ENCODE assay signal across 24 cellular contexts in the genomic region with DNA sequence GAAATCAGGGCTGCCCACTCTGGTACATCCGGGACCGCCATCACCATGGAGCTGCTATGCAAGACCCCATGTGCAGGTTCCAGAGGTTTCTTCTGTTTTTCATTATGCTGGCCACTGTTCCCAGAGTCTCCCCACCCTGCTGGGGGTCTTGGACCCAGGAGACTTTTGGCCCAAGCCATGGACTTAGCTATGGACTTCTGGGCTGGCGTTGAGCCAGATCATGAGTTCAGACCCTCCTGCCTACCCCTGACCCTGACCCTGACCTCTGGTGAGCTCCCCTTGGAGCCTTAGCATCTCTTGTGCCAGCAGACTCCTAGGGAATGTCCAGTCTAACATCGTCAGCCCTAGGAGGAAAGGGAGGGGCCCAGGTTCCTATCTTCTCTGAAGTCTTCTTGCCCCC. TPM values are rescaled to one million over a fixed set of nuclear protein-coding genes. Genes with fewer than 3 reads are reported as not detected.
DNase-seq lines count a peak whose midpoint lies in the region; ATAC-seq, FAIRE-seq and TF ChIP-seq lines count a peak whose summit lies in the region.
"Had no signal": no experiment of that assay in that cellular context is flagged by ENCODE, and none has a peak within 500 bp of the region (broad histone marks: within the 10 kb centered on the region; RNA-seq: fewer than 3 reads in every experiment).

No MANE protein-coding gene starts in this region.

- H3K27me3 ChIP-seq in thoracic aorta (replicated peaks; ENCODE audit: insufficient read depth) (no peaks in the 10 kb centered on the region), right atrium auricular region (no peaks in the 10 kb centered on the region)
- H3K27me3 ChIP-seq: BLaER1 treated with 17β-estradiol and CSF1 and Interleukin-3, amounts not matched to agents 10 nM and 100 nM; Peyer's patch had no signal

- no peak overlapping the region for H3K4me3 Mint-ChIP-seq in activated T-helper 17 cell treated with anti-CD3 and anti-CD28 coated beads, Interleukin-2, amount 50 U/mL, for 72 hours
- H3K4me3 Mint-ChIP-seq in nephron = no peak overlapping the region
- no peak overlapping the region for H3K4me3 Mint-ChIP-seq in activated CD4-positive, alpha-beta T cell treated with anti-CD3 and anti-CD28 coated beads, Interleukin-2, amount 10 ng/mL, durations not matched to agents 7 days and 5 days
- H3K4me3 Mint-ChIP-seq: CD4-positive, alpha-beta T cell; IgD-negative memory B cell had no signal

- H3K27ac ChIP-seq in A549 = peak overlapping the region; percentile 83 to 88
- H3K27ac ChIP-seq in thoracic aorta = peak overlapping the region; percentile 59 to 95
- no peak overlapping the region for H3K27ac ChIP-seq in right atrium auricular region
- H3K27ac ChIP-seq: BLaER1 treated with 17β-estradiol and CSF1 and Interleukin-3, amounts not matched to agents 10 nM and 100 nM; Peyer's patch had no signal

- no peak for TF ChIP-seq EP300 in A549 (IDR thresholded peaks at IDR 0.05)

- peaks cover 9% of the 10 kb centered on the region for H3K4me1 Mint-ChIP-seq in activated T-helper 17 cell treated with anti-CD3 and anti-CD28 coated beads, Interleukin-2, amount 50 U/mL, for 72 hours
- peaks cover 45% of the 10 kb centered on the region for H3K4me1 Mint-ChIP-seq in nephron
- H3K4me1 Mint-ChIP-seq in activated CD4-positive, alpha-beta T cell treated with anti-CD3 and anti-CD28 coated beads, Interleukin-2, amount 10 ng/mL, durations not matched to agents 7 days and 5 days = peaks cover 10% of the 10 kb centered on the region
- H3K4me1 Mint-ChIP-seq: IgD-negative memory B cell had no signal

- intact Hi-C loops in left colon (cut with DNase I, micrococcal nuclease) = no loop called here

- peaks cover 76% of the 10 kb centered on the region for H3K4me1 ChIP-seq in A549
- peaks cover 45 to 84% of the 10 kb centered on the region in 2 donors for H3K4me1 ChIP-seq in thoracic aorta (ENCODE audit: control insufficient read depth in 1 of 2, low read depth in 2 of 2)
- peaks cover 0 to 62% of the 10 kb centered on the region in 2 donors for H3K4me1 ChIP-seq in right atrium auricular region

- TF ChIP-seq POLR2A in A549 (IDR thresholded peaks at IDR 0.05; ENCODE audit: low read length) = no peak

- no peak for TF ChIP-seq RAD21 in A549 (conservative IDR thresholded peaks at IDR 0.05 in 1 of 2, IDR thresholded peaks at IDR 0.05 in 1 of 2)

- POLR2A ChIA-PET in A549 (lab: Yijun Ruan, JAX) = no interaction called here
- POLR2A ChIA-PET in activated CD4-positive, alpha-beta T cell treated with anti-CD3 and anti-CD28 coated beads, Interleukin-2, amount 10 ng/mL, durations not matched to agents 7 days and 5 days (lab: Charles Lee) = interaction anchor here (0.6 kb wide), 2 partner anchors 217 to 263 kb away, joined by 4 read pairs; no protein-coding TSS in a partner anchor

- H3K36me3 Mint-ChIP-seq in activated T-helper 17 cell treated with anti-CD3 and anti-CD28 coated beads, Interleukin-2, amount 50 U/mL, for 72 hours (ENCODE audit: low read depth) = peaks cover 2% of the 10 kb centered on the region
- H3K36me3 Mint-ChIP-seq in nephron (ENCODE audit: low read depth) = no peaks in the 10 kb centered on the region
- H3K36me3 Mint-ChIP-seq in activated CD4-positive, alpha-beta T cell treated with anti-CD3 and anti-CD28 coated beads, Interleukin-2, amount 10 ng/mL, durations not matched to agents 7 days and 5 days (ENCODE audit: low read depth) = peaks cover under 1% of the 10 kb centered on the region
- H3K36me3 Mint-ChIP-seq: IgD-negative memory B cell had no signal

- 87% methylated on average over 4 of the region's 4 CpGs for WGBS in A549 (ENCODE audit: missing lambda C conversion rate)

- no peak overlapping the region for H3K4me2 ChIP-seq in A549
- H3K4me2 ChIP-seq: BLaER1 treated with 17β-estradiol and CSF1 and Interleukin-3, amounts not matched to agents 10 nM and 100 nM had no signal

- TF ChIP-seq CTCF in A549 (IDR thresholded peaks at IDR 0.05) (no peak), nephron (IDR thresholded peaks at IDR 0.05; ENCODE audit: unreplicated experiment in 3 of 3) (no peak), thoracic aorta (IDR thresholded peaks at IDR 0.05) (no peak), right atrium auricular region (IDR thresholded peaks at IDR 0.05) (no peak)

- CTCF ChIA-PET in A549 (lab: Yijun Ruan, JAX) = interaction anchor here (1.0 to 13.2 kb wide), 6 partner anchors 10 to 254 kb away, joined by 3 to 137 read pairs (median 6); no protein-coding TSS in a partner anchor
- CTCF ChIA-PET in activated CD4-positive, alpha-beta T cell treated with anti-CD3 and anti-CD28 coated beads, Interleukin-2, amount 10 ng/mL, durations not matched to agents 7 days and 5 days (lab: Charles Lee) = interaction anchor here (2.3 kb wide), 1 partner anchor 18 kb away, joined by 9 read pairs; no protein-coding TSS in a partner anchor

- H3K27me3 Mint-ChIP-seq in activated T-helper 17 cell treated with anti-CD3 and anti-CD28 coated beads, Interleukin-2, amount 50 U/mL, for 72 hours = peaks cover 1% of the 10 kb centered on the region
- peaks cover 4% of the 10 kb centered on the region for H3K27me3 Mint-ChIP-seq in nephron (ENCODE audit: low read depth)
- no peaks in the 10 kb centered on the region for H3K27me3 Mint-ChIP-seq in activated CD4-positive, alpha-beta T cell treated with anti-CD3 and anti-CD28 coated beads, Interleukin-2, amount 10 ng/mL, durations not matched to agents 7 days and 5 days
- H3K27me3 Mint-ChIP-seq: CD4-positive, alpha-beta T cell had no signal

- peaks cover 8% of the 10 kb centered on the region; the same call in 2 of the 3 replicates for H3K9me3 ChIP-seq in A549
- no peaks in the 10 kb centered on the region for H3K9me3 ChIP-seq in thoracic aorta
- no peaks in the 10 kb centered on the region for H3K9me3 ChIP-seq in right atrium auricular region
- H3K9me3 ChIP-seq: BLaER1 treated with 17β-estradiol and CSF1 and Interleukin-3, amounts not matched to agents 10 nM and 100 nM; Peyer's patch had no signal

- ATAC-seq in A549 (no peak), thoracic aorta (ENCODE audit: insufficient number of reproducible peaks, low FRiP score, low read depth) (no peak), left colon (no peak)
- no peak for ATAC-seq in activated T-helper 17 cell treated with anti-CD3 and anti-CD28 coated beads, Interleukin-2, amount 50 U/mL, for 72 hours (replicated peaks)
- ATAC-seq: HCT116 had no signal

- DNase-seq in A549 (ENCODE audit: low read depth in 1 of 2, low spot score in 1 of 2) (no peak), thoracic aorta (ENCODE audit: low spot score) (no peak), right atrium auricular region (ENCODE audit: low spot score) (no peak), left colon (no peak)
- no peak for DNase-seq in activated CD4-positive, alpha-beta T cell treated with anti-CD3 and anti-CD28 coated beads, Interleukin-2, amount 10 ng/mL, durations not matched to agents 7 days and 5 days
- DNase-seq: AML-193; CD4-positive, alpha-beta T cell; NCI-H1048; NCI-H1417 treated with DMSO at 0.1 percent for 48 hours; NCI-H1694 treated with DMSO at 0.1 percent for 48 hours; NCI-H2081; NCI-H2227 treated with DMSO at 0.1 percent for 48 hours; NCI-H526 treated with DMSO at 0.1 percent for 48 hours; Peyer's patch; SHP77 treated with DMSO at 0.1 percent for 48 hours had no signal

- no peaks in the 10 kb centered on the region for H3K9me3 Mint-ChIP-seq in activated T-helper 17 cell treated with anti-CD3 and anti-CD28 coated beads, Interleukin-2, amount 50 U/mL, for 72 hours
- H3K9me3 Mint-ChIP-seq in nephron = no peaks in the 10 kb centered on the region
- no peaks in the 10 kb centered on the region for H3K9me3 Mint-ChIP-seq in activated CD4-positive, alpha-beta T cell treated with anti-CD3 and anti-CD28 coated beads, Interleukin-2, amount 10 ng/mL, durations not matched to agents 7 days and 5 days
- H3K9me3 Mint-ChIP-seq: CD4-positive, alpha-beta T cell had no signal

- H3K36me3 ChIP-seq in thoracic aorta (no peaks in the 10 kb centered on the region), right atrium auricular region (no peaks in the 10 kb centered on the region)
- H3K36me3 ChIP-seq: BLaER1 treated with 17β-estradiol and CSF1 and Interleukin-3, amounts not matched to agents 10 nM and 100 nM had no signal

- H3K4me3 ChIP-seq in A549 (no peak overlapping the region), thoracic aorta (no peak overlapping the region), right atrium auricular region (no peak overlapping the region)
- H3K4me3 ChIP-seq: BLaER1 treated with 17β-estradiol and CSF1 and Interleukin-3, amounts not matched to agents 10 nM and 100 nM; Peyer's patch had no signal

- H3K27ac Mint-ChIP-seq in activated T-helper 17 cell treated with anti-CD3 and anti-CD28 coated beads, Interleukin-2, amount 50 U/mL, for 72 hours = peak overlapping the region; percentile 25
- peak overlapping the region in 2 of 3 experiments; percentile 86 to 87 for H3K27ac Mint-ChIP-seq in nephron
- H3K27ac Mint-ChIP-seq in activated CD4-positive, alpha-beta T cell treated with anti-CD3 and anti-CD28 coated beads, Interleukin-2, amount 10 ng/mL, durations not matched to agents 7 days and 5 days = no peak overlapping the region
- H3K27ac Mint-ChIP-seq: CD4-positive, alpha-beta T cell; IgD-negative memory B cell had no signal

- no peak for FAIRE-seq in A549 (lab: Jason Lieb, UNC)
- FAIRE-seq: A204.1, D721Med, GM18507 had no signal

TF ChIP-seq in A549, 52 proteins besides CTCF, POLR2A, EP300 and RAD21:
- TF ChIP-seq MAZ (IDR thresholded peaks at IDR 0.05; ENCODE audit: borderline replicate concordance, low read depth, low read length) (no peak), HDAC2 (IDR thresholded peaks at IDR 0.05) (no peak)
TF ChIP-seq in A549: peak in this region for 0.

RNA-seq across cellular contexts. Expression of a gene that starts 25.3 kb away (rescaled TPM):
- polyA plus RNA-seq in A549 (2011; rRNA removed) = 0.13 TPM in 2 replicates
- polyA plus RNA-seq in A549 (2012; cell fraction: cytosol; rRNA removed) = 0.03 and 0.05 TPM in 2 replicates
- 0.06 and 0.18 TPM in 2 replicates for polyA plus RNA-seq in A549 (2012; cell fraction: nucleus; rRNA removed)
- polyA plus RNA-seq in A549 (2017; fragmentation: RNase III; extraction: RNeasy Plus Mini Kit Qiagen cat#74134 plus additional on column Dnase treatment) = 0.04 to 0.06 TPM in 2 of 3 replicates, not detected in the other
- polyA minus RNA-seq in A549 (2011; rRNA and poly(A)+ RNA removed) = 0.49 and 0.62 TPM in 2 replicates
- not detected for total RNA-seq in activated T-helper 17 cell treated with anti-CD3 and anti-CD28 coated beads, Interleukin-2, amount 50 U/mL, for 72 hours
- 1 to 10 TPM in 1 of 2 donors, under 1 TPM in 1; 0.41 to 1.6 TPM for total RNA-seq in thoracic aorta
- not detected for total RNA-seq in activated CD4-positive, alpha-beta T cell treated with anti-CD3 and anti-CD28 coated beads, Interleukin-2, amount 10 ng/mL, durations not matched to agents 7 days and 5 days
- under 1 TPM in 1 of 2 donors, not detected in 1; 0.12 TPM for total RNA-seq in right atrium auricular region
- not detected for total RNA-seq in left colon
- total RNA-seq: CD4-positive, alpha-beta T cell; NCI-H460 had no signal
- polyA plus RNA-seq: IgD-negative memory B cell had no signal

Comparison
In these comparisons a context has a peak if more than half of its experiments do, and no peak if none do; other contexts are left out.
1. H3K27ac ChIP-seq: peak in A549 (2 of 2) and thoracic aorta (2 of 2); none in right atrium auricular region (0 of 2).